10 cellular contexts compared by ENCODE assay signal in the genomic region with DNA sequence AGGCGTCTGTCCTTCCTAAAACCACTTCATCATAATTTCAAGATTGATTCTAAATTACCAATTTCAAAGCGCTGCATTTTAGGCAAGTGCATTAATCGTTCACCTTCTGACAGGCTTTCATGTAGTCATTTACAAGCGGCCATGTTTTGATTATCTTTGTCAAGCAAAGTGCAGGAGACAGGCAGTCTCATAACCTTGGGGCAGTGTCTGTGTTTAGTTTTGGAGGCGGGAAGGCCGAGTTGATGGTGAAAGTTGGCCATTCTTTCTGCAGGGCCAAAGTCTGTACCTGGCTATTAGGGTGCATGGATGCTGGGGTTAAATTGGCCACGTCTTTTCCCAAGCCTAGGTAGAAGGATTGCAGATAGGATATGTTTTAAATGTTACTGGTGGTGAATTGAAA. TPM values are rescaled to one million over a fixed set of nuclear protein-coding genes. Genes with fewer than 3 reads are reported as not detected.
DNase-seq lines count a peak whose midpoint lies in the region; ATAC-seq and TF ChIP-seq lines count a peak whose summit lies in the region.
"Had no signal": no experiment of that assay in that cellular context is flagged by ENCODE, and none has a peak within 500 bp of the region (broad histone marks: within the 10 kb centered on the region; RNA-seq: fewer than 3 reads in every experiment).

No MANE protein-coding gene starts in this region.

- POLR2A ChIA-PET in OCI-LY7 (lab: Charles Lee): interaction anchor here (0.7 kb wide), 1 partner anchor 125 kb away, joined by 3 read pairs; no protein-coding TSS in a partner anchor

- intact Hi-C loops in OCI-LY7 (cut with micrococcal nuclease; ENCODE audit: unreplicated experiment) (loop anchor here (5.0 kb wide), 1 partner anchor 69 kb away; no protein-coding TSS in a partner anchor), colonic mucosa (cut with DNase I) (no loop called here), tibial artery (cut with DNase I; ENCODE audit: low total_unique reads) (loop anchor here (10.0 kb wide), 1 partner anchor 147 kb away; the partner anchor contains the start of gene TRAPPC10)

- peaks cover 13% of the 10 kb centered on the region for H3K27me3 Mint-ChIP-seq in neural progenitor cell (ENCODE audit: insufficient read depth, low read depth)

- H3K9me3 ChIP-seq in DND-41 (ENCODE audit: insufficient read depth, low read length, severe bottlenecking): no peaks in the 10 kb centered on the region
- no peaks in the 10 kb centered on the region for H3K9me3 ChIP-seq in OCI-LY7 (ENCODE audit: low read length)
- H3K9me3 ChIP-seq in colonic mucosa: no peaks in the 10 kb centered on the region
- H3K9me3 ChIP-seq in neural progenitor cell (ENCODE audit: low read depth): no peaks in the 10 kb centered on the region
- no peaks in the 10 kb centered on the region for H3K9me3 ChIP-seq in tibial artery

- peaks cover 76% of the 10 kb centered on the region for H3K79me2 ChIP-seq in DND-41 (ENCODE audit: insufficient read depth, low read length)
- H3K79me2 ChIP-seq in OCI-LY7 (ENCODE audit: insufficient read depth, low read depth, low read length): no peaks in the 10 kb centered on the region
- H3K79me2 ChIP-seq in neural progenitor cell (ENCODE audit: low read depth): no peaks in the 10 kb centered on the region

- TSS peak; percentile 38 for BruUV-seq in OCI-LY7 (replicated peaks; lab: Mats Ljungman, UMichigan)

- no peak overlapping the region for H3K4me3 ChIP-seq in DND-41 (ENCODE audit: low read depth in 1 of 2, low read length in 2 of 2)
- H3K4me3 ChIP-seq in OCI-LY7 (ENCODE audit: low read depth, low read length, poor library complexity, severe bottlenecking): no peak overlapping the region
- H3K4me3 ChIP-seq in colonic mucosa: no peak overlapping the region
- H3K4me3 ChIP-seq in neural progenitor cell: no peak overlapping the region
- no peak overlapping the region for H3K4me3 ChIP-seq in tibial artery

- CTCF ChIA-PET in OCI-LY7 (lab: Charles Lee; ENCODE audit: unreplicated experiment): no interaction called here

- DNase-seq in DND-41 (no peak), OCI-LY7 (ENCODE audit: low spot score) (no peak), colonic mucosa (peak; percentile 38), neural progenitor cell (ENCODE audit: low spot score) (no peak), tibial artery (no peak), SHP77 (lab: John Stamatoyannopoulos, UW) (no peak), NOMO-1 treated with DMSO at 0.1 percent for 48 hours (lab: John Stamatoyannopoulos, UW; ENCODE audit: unreplicated experiment) (no peak)
- DNase-seq: Karpas-422, NCI-H2107 had no signal

- no peak overlapping the region for H2AFZ ChIP-seq in DND-41 (ENCODE audit: low read depth, low read length)
- no peak overlapping the region for H2AFZ ChIP-seq in OCI-LY7 (ENCODE audit: low read length)
- no peak overlapping the region for H2AFZ ChIP-seq in neural progenitor cell (replicated peaks)

- H3K4me1 Mint-ChIP-seq in neural progenitor cell: peaks cover 20% of the 10 kb centered on the region

- H3K27me3 ChIP-seq in DND-41 (ENCODE audit: insufficient read depth, low read length, poor library complexity) (no peaks in the 10 kb centered on the region), colonic mucosa (no peaks in the 10 kb centered on the region), neural progenitor cell (peaks cover 52% of the 10 kb centered on the region), tibial artery (no peaks in the 10 kb centered on the region)

- TF ChIP-seq CTCF in DND-41 (IDR thresholded peaks at IDR 0.05; ENCODE audit: borderline replicate concordance, extremely low read depth, low read length, poor library complexity, severe bottlenecking): no peak
- TF ChIP-seq CTCF in OCI-LY7 (conservative IDR thresholded peaks at IDR 0.05; ENCODE audit: low read length): no peak
- no peak for TF ChIP-seq CTCF in colonic mucosa (IDR thresholded peaks at IDR 0.05)
- no peak for TF ChIP-seq CTCF in neural progenitor cell (IDR thresholded peaks at IDR 0.05)
- no peak for TF ChIP-seq CTCF in tibial artery (IDR thresholded peaks at IDR 0.05)

- ATAC-seq in DND-41 (ENCODE audit: insufficient read depth, low read depth): no peak
- ATAC-seq in GM21515 (IDR thresholded peaks at IDR 0.05; ENCODE audit: unreplicated experiment): no peak

- peaks cover 22% of the 10 kb centered on the region for H3K4me1 ChIP-seq in DND-41 (ENCODE audit: insufficient read depth, low read length)
- peaks cover 33% of the 10 kb centered on the region for H3K4me1 ChIP-seq in OCI-LY7 (ENCODE audit: insufficient read depth, low read length, poor library complexity, severe bottlenecking)
- H3K4me1 ChIP-seq in colonic mucosa: peaks cover 8% of the 10 kb centered on the region
- H3K4me1 ChIP-seq in neural progenitor cell: peaks cover 7% of the 10 kb centered on the region
- peaks cover 0 to 29% (median 12%) of the 10 kb centered on the region in 4 donors for H3K4me1 ChIP-seq in tibial artery

- no peak overlapping the region for H3K27ac ChIP-seq in DND-41 (ENCODE audit: low read length)
- H3K27ac ChIP-seq in OCI-LY7 (ENCODE audit: low read depth, low read length, poor library complexity, severe bottlenecking): no peak overlapping the region
- peak overlapping the region; percentile 93 for H3K27ac ChIP-seq in colonic mucosa
- no peak overlapping the region for H3K27ac ChIP-seq in neural progenitor cell
- H3K27ac ChIP-seq in tibial artery: no peak overlapping the region

- H3K4me2 ChIP-seq in DND-41 (ENCODE audit: insufficient read depth, low read length): peak overlapping the region; percentile 2; the same call in 1 of the 2 replicates
- peak overlapping the region; percentile 80; the same call in 1 of the 2 replicates for H3K4me2 ChIP-seq in OCI-LY7 (ENCODE audit: low read length)
- H3K4me2 ChIP-seq in neural progenitor cell: no peak overlapping the region

- H3K9me2 ChIP-seq in OCI-LY7 (ENCODE audit: insufficient read depth, low read length): no peaks in the 10 kb centered on the region

- H3K36me3 Mint-ChIP-seq in neural progenitor cell: peaks cover 24% of the 10 kb centered on the region

- H3K36me3 ChIP-seq in DND-41 (ENCODE audit: insufficient read depth, low read length): peaks cover 53% of the 10 kb centered on the region
- no peaks in the 10 kb centered on the region for H3K36me3 ChIP-seq in OCI-LY7 (ENCODE audit: insufficient read depth, low read length)
- no peaks in the 10 kb centered on the region for H3K36me3 ChIP-seq in colonic mucosa
- H3K36me3 ChIP-seq in neural progenitor cell: no peaks in the 10 kb centered on the region
- peaks cover 0 to 3% (median 0%) of the 10 kb centered on the region in 3 donors for H3K36me3 ChIP-seq in tibial artery

- H3K9ac ChIP-seq in DND-41 (ENCODE audit: low read depth, low read length) (no peak overlapping the region; the same call in 1 of the 2 replicates), colonic mucosa (ENCODE audit: low read depth in 2 of 2, low read length in 2 of 2) (peak overlapping the region in 1 of 2 donors; percentile 88), neural progenitor cell (no peak overlapping the region)

- no peaks in the 10 kb centered on the region for H3K9me3 Mint-ChIP-seq in neural progenitor cell

- peak overlapping the region; percentile 52 for H3K4me3 Mint-ChIP-seq in neural progenitor cell

- peak overlapping the region; percentile 5 for H3K27ac Mint-ChIP-seq in neural progenitor cell

- H3F3A ChIP-seq in neural progenitor cell (ENCODE audit: low read depth): peaks cover 26% of the 10 kb centered on the region

- peaks cover 58% of the 10 kb centered on the region for H4K20me1 ChIP-seq in DND-41 (ENCODE audit: insufficient read depth, low read length)
- no peaks in the 10 kb centered on the region for H4K20me1 ChIP-seq in OCI-LY7 (ENCODE audit: insufficient read depth, low read length)
- peaks cover 8% of the 10 kb centered on the region for H4K20me1 ChIP-seq in neural progenitor cell (ENCODE audit: low read depth)

RNA-seq across cellular contexts. Expression of gene AGPAT3, which starts 2.9 kb away (rescaled TPM):
- 9.2 and 10.3 TPM in 2 replicates for total RNA-seq in OCI-LY7 (2014; rRNA removed; shearing (Covaris generic))
- total RNA-seq in OCI-LY7 (2022): 27.0 and 33.4 TPM in 2 replicates
- 100 to 1,000 TPM in 1 of 2 donors, 10 to 100 TPM in 1; 82.2 to 101 TPM for total RNA-seq in colonic mucosa
- total RNA-seq in neural progenitor cell (ENCODE audit: low replicate concordance): 7.8 and 8.7 TPM in 2 replicates
